35 cellular contexts compared by ENCODE assay signal in the genomic region with DNA sequence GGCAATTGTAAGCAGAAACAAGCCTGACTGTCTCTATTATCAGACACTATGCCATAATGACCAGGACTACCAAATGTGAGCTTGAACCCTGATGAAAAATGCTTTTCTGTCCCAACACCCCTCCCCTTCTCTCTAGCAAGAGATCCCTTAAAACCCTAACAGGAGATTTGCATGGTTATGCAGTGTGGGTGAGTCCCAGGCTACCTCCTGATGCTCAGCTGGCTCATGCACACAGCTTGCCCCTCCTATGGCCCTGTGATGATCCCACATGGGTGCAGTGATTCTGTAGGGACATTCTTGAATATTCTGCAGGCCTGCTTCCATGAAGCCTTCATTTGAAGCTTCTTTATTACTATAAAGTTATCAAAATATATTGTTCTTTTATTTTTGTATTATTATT.
"Had no signal": no experiment of that assay in that cellular context is flagged by ENCODE, and none has a peak within 500 bp of the region (broad histone marks: within the 10 kb centered on the region; RNA-seq: fewer than 3 reads in every experiment).

No MANE protein-coding gene starts in this region.

- H3K27me3 ChIP-seq: adrenal gland, ascending aorta, body of pancreas, brain microvascular endothelial cell, breast epithelium, cardiac muscle cell had no signal

- H3K4me1 ChIP-seq: adrenal gland, ascending aorta, body of pancreas, breast epithelium had no signal

- ATAC-seq: activated naive CD4-positive, alpha-beta T cell treated with anti-CD3 and anti-CD28 coated beads, Interleukin-2, amount 50 U/mL, for 72 hours; activated naive CD8-positive, alpha-beta T cell treated with anti-CD3 and anti-CD28 coated beads, Interleukin-2, amount 50 U/mL, for 24 hours; activated T-cell treated with anti-CD3 and anti-CD28 coated beads, Interleukin-2, amount 50 U/mL, for 4 hours; activated T-cell treated with anti-CD3 and anti-CD28 coated beads, Interleukin-2, amount 50 U/mL, for 72 hours; activated T-helper 17 cell treated with anti-CD3 and anti-CD28 coated beads, Interleukin-2, amount 50 U/mL, for 72 hours; body of pancreas had no signal

- H3K27me3 Mint-ChIP-seq: activated naive CD4-positive, alpha-beta T cell treated with anti-CD3 and anti-CD28 coated beads, Interleukin-2, amount 10 ng/mL, durations not matched to agents 7 days and 5 days; activated naive CD4-positive, alpha-beta T cell treated with anti-CD3 and anti-CD28 coated beads, Interleukin-2, amount 50 U/mL, for 24 hours; activated naive CD8-positive, alpha-beta T cell; activated naive CD8-positive, alpha-beta T cell treated with anti-CD3 and anti-CD28 coated beads for 36 hours; activated naive CD8-positive, alpha-beta T cell treated with anti-CD3 and anti-CD28 coated beads, Interleukin-2, amount 10 ng/mL, durations not matched to agents 7 days and 5 days; activated naive CD8-positive, alpha-beta T cell treated with anti-CD3 and anti-CD28 coated beads, Interleukin-2, amount 50 U/mL, for 24 hours; activated T-helper 17 cell treated with anti-CD3 and anti-CD28 coated beads, Interleukin-2, amount 50 U/mL, for 72 hours; brain; central memory CD8-positive, alpha-beta T cell had no signal

- DNase-seq: activated effector memory CD4-positive, alpha-beta T cell treated with anti-CD3 and anti-CD28 coated beads, Interleukin-2, amount 50 U/mL, for 16 hours; activated effector memory CD4-positive, alpha-beta T cell treated with Interleukin-2 at 50 U/mL for 16 hours; activated gamma-delta T cell; activated gamma-delta T cell treated with Interleukin-2 at 50 U/mL for 16 hours; activated naive CD4-positive, alpha-beta T cell; activated naive CD4-positive, alpha-beta T cell treated with anti-CD3 and anti-CD28 coated beads for 36 hours; activated naive CD4-positive, alpha-beta T cell treated with anti-CD3 and anti-CD28 coated beads, Interleukin-2, amount 10 ng/mL, durations not matched to agents 7 days and 5 days; activated naive CD4-positive, alpha-beta T cell treated with anti-CD3 and anti-CD28 coated beads, Interleukin-2, amount 50 U/mL, for 16 hours; activated naive CD4-positive, alpha-beta T cell treated with Interleukin-2 at 50 U/mL for 16 hours; activated naive CD8-positive, alpha-beta T cell treated with anti-CD3 and anti-CD28 coated beads for 36 hours; activated naive CD8-positive, alpha-beta T cell treated with anti-CD3 and anti-CD28 coated beads, Interleukin-2, amount 10 ng/mL, durations not matched to agents 7 days and 5 days; activated naive CD8-positive, alpha-beta T cell treated with anti-CD3 and anti-CD28 coated beads, Interleukin-2, amount 50 U/mL, for 24 hours; activated T-cell treated with anti-CD3 and anti-CD28 coated beads, Interleukin-2, amount 50 U/mL, for 4 hours; activated T-cell treated with anti-CD3 and anti-CD28 coated beads, Interleukin-2, amount 50 U/mL, for 48 hours; activated T-cell treated with anti-CD3 and anti-CD28 coated beads, Interleukin-2, amount 50 U/mL, for 72 hours; adrenal gland; amniotic stem cell; amygdala; anterior cingulate cortex; aorta; body of pancreas; brain microvascular endothelial cell; central memory CD4-positive, alpha-beta T cell; cerebellar nuclear complex had no signal

- H3K27ac Mint-ChIP-seq: activated naive CD4-positive, alpha-beta T cell treated with anti-CD3 and anti-CD28 coated beads for 36 hours; activated naive CD4-positive, alpha-beta T cell treated with anti-CD3 and anti-CD28 coated beads, Interleukin-2, amount 10 ng/mL, durations not matched to agents 7 days and 5 days; activated naive CD4-positive, alpha-beta T cell treated with anti-CD3 and anti-CD28 coated beads, Interleukin-2, amount 50 U/mL, for 24 hours; activated naive CD4-positive, alpha-beta T cell treated with anti-CD3 and anti-CD28 coated beads, Interleukin-2, amount 50 U/mL, for 72 hours; activated naive CD8-positive, alpha-beta T cell; activated naive CD8-positive, alpha-beta T cell treated with anti-CD3 and anti-CD28 coated beads for 36 hours; activated naive CD8-positive, alpha-beta T cell treated with anti-CD3 and anti-CD28 coated beads, Interleukin-2, amount 10 ng/mL, durations not matched to agents 7 days and 5 days; activated naive CD8-positive, alpha-beta T cell treated with anti-CD3 and anti-CD28 coated beads, Interleukin-2, amount 50 U/mL, for 24 hours; activated T-cell treated with anti-CD3 and anti-CD28 coated beads, Interleukin-2, amount 50 U/mL, for 72 hours; activated T-helper 1 cell treated with anti-CD3 and anti-CD28 coated beads, Interleukin-12 subunit alpha, Interleukin-12 subunit beta, Interleukin-2, Interleukin-4 antibody, amounts not matched to agents 30 ng/mL and 10 ng/mL and 1 ng/mL, durations not matched to agents 14 hours and 24 hours and 36 hours; activated T-helper 17 cell treated with anti-CD3 and anti-CD28 coated beads, Interleukin-2, amount 50 U/mL, for 72 hours; activated T-helper 2 cell treated with anti-CD3 and anti-CD28 coated beads, Interferon-gamma antibody, Interleukin-2, Interleukin-4, amounts not matched to agents 10 μg/mL and 5 μg/mL and 100 μg/mL, durations not matched to agents 14 hours and 24 hours and 36 hours had no signal

- H3K4me1 Mint-ChIP-seq: activated naive CD4-positive, alpha-beta T cell treated with anti-CD3 and anti-CD28 coated beads, Interleukin-2, amount 10 ng/mL, durations not matched to agents 7 days and 5 days; activated naive CD4-positive, alpha-beta T cell treated with anti-CD3 and anti-CD28 coated beads, Interleukin-2, amount 50 U/mL, for 24 hours; activated naive CD8-positive, alpha-beta T cell treated with anti-CD3 and anti-CD28 coated beads for 36 hours; activated naive CD8-positive, alpha-beta T cell treated with anti-CD3 and anti-CD28 coated beads, Interleukin-2, amount 10 ng/mL, durations not matched to agents 7 days and 5 days; activated naive CD8-positive, alpha-beta T cell treated with anti-CD3 and anti-CD28 coated beads, Interleukin-2, amount 50 U/mL, for 24 hours; activated T-helper 17 cell treated with anti-CD3 and anti-CD28 coated beads, Interleukin-2, amount 50 U/mL, for 72 hours; brain; central memory CD8-positive, alpha-beta T cell had no signal

- H3K27ac ChIP-seq: adrenal gland, ascending aorta, body of pancreas, brain microvascular endothelial cell, breast epithelium, cardiac muscle cell had no signal

- H3K4me3 ChIP-seq: adrenal gland, ascending aorta, body of pancreas, breast epithelium, cardiac muscle cell had no signal

- H3K4me3 Mint-ChIP-seq: activated naive CD4-positive, alpha-beta T cell treated with anti-CD3 and anti-CD28 coated beads for 36 hours; activated naive CD4-positive, alpha-beta T cell treated with anti-CD3 and anti-CD28 coated beads, Interleukin-2, amount 10 ng/mL, durations not matched to agents 7 days and 5 days; activated naive CD4-positive, alpha-beta T cell treated with anti-CD3 and anti-CD28 coated beads, Interleukin-2, amount 50 U/mL, for 24 hours; activated naive CD8-positive, alpha-beta T cell; activated naive CD8-positive, alpha-beta T cell treated with anti-CD3 and anti-CD28 coated beads for 36 hours; activated naive CD8-positive, alpha-beta T cell treated with anti-CD3 and anti-CD28 coated beads, Interleukin-2, amount 10 ng/mL, durations not matched to agents 7 days and 5 days; activated naive CD8-positive, alpha-beta T cell treated with anti-CD3 and anti-CD28 coated beads, Interleukin-2, amount 50 U/mL, for 24 hours; activated T-cell treated with anti-CD3 and anti-CD28 coated beads, Interleukin-2, amount 50 U/mL, for 4 hours; activated T-cell treated with anti-CD3 and anti-CD28 coated beads, Interleukin-2, amount 50 U/mL, for 72 hours; activated T-helper 1 cell treated with anti-CD3 and anti-CD28 coated beads, Interleukin-12 subunit alpha, Interleukin-12 subunit beta, Interleukin-2, Interleukin-4 antibody, amounts not matched to agents 30 ng/mL and 10 ng/mL and 1 ng/mL, durations not matched to agents 14 hours and 24 hours and 36 hours; activated T-helper 17 cell treated with anti-CD3 and anti-CD28 coated beads, Interleukin-2, amount 50 U/mL, for 72 hours; brain; central memory CD8-positive, alpha-beta T cell had no signal

- H3K36me3 Mint-ChIP-seq: activated naive CD4-positive, alpha-beta T cell treated with anti-CD3 and anti-CD28 coated beads, Interleukin-2, amount 10 ng/mL, durations not matched to agents 7 days and 5 days; activated naive CD4-positive, alpha-beta T cell treated with anti-CD3 and anti-CD28 coated beads, Interleukin-2, amount 50 U/mL, for 24 hours; activated naive CD4-positive, alpha-beta T cell treated with anti-CD3 and anti-CD28 coated beads, Interleukin-2, amount 50 U/mL, for 72 hours; activated naive CD8-positive, alpha-beta T cell; activated naive CD8-positive, alpha-beta T cell treated with anti-CD3 and anti-CD28 coated beads for 36 hours; activated naive CD8-positive, alpha-beta T cell treated with anti-CD3 and anti-CD28 coated beads, Interleukin-2, amount 10 ng/mL, durations not matched to agents 7 days and 5 days; brain had no signal

- H3K9me3 Mint-ChIP-seq: activated naive CD4-positive, alpha-beta T cell treated with anti-CD3 and anti-CD28 coated beads for 36 hours; activated naive CD4-positive, alpha-beta T cell treated with anti-CD3 and anti-CD28 coated beads, Interleukin-2, amount 10 ng/mL, durations not matched to agents 7 days and 5 days; activated naive CD4-positive, alpha-beta T cell treated with anti-CD3 and anti-CD28 coated beads, Interleukin-2, amount 50 U/mL, for 24 hours; activated naive CD8-positive, alpha-beta T cell treated with anti-CD3 and anti-CD28 coated beads for 36 hours; activated naive CD8-positive, alpha-beta T cell treated with anti-CD3 and anti-CD28 coated beads, Interleukin-2, amount 10 ng/mL, durations not matched to agents 7 days and 5 days; activated naive CD8-positive, alpha-beta T cell treated with anti-CD3 and anti-CD28 coated beads, Interleukin-2, amount 50 U/mL, for 24 hours; activated T-helper 17 cell treated with anti-CD3 and anti-CD28 coated beads, Interleukin-2, amount 50 U/mL, for 72 hours had no signal

- H3K36me3 ChIP-seq: adrenal gland, ascending aorta, brain microvascular endothelial cell, breast epithelium, cardiac muscle cell had no signal
